13 cellular contexts compared by ENCODE assay signal in the genomic region with DNA sequence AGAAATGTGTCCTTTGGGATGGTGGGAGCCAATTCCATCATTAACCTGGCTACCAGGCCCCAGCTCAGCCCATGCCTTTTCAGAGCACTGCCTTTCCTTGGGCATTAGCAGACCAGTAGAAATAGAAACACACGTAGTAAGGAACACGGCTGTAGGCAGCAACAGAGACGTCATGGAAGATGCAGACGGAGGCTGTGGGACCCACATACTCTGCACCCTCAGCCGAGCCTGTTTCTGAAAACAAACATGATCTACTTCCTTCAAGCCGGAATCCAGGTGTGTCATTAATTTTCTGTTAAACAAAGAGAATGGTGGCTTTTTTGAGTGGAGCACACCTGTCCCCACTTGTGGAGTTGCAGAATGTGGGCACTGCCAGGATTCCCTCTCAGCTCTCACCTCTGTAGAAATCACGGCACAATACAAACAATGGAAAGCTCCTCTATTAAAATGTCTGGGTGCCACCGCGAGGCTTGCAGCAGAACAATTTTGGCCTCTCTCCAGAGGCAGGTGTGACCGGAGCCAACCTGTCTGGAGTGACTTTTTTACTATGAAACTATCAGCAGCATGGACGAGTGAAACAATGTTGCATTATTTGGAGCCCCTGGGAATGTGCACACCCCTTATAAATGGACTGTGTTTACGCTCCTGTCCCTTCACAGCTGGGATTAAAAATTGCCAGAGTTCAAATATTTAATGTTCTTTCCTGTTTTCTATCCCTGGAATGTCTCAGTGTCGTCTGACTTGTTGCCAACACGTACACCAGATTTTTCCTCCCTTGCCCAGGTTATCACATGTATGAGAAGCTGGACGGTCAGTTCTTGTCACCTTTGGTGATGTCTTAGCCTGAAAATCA. TPM values are rescaled to one million over a fixed set of nuclear protein-coding genes. Genes with fewer than 3 reads are reported as not detected.
A peak's percentile ranks its signal among the peaks of the same experiment; 100 is the strongest.
DNase-seq lines count a peak whose midpoint lies in the region; ATAC-seq and TF ChIP-seq lines count a peak whose summit lies in the region.
"Had no signal": no experiment of that assay in that cellular context is flagged by ENCODE, and none has a peak within 500 bp of the region (broad histone marks: within the 10 kb centered on the region; RNA-seq: fewer than 3 reads in every experiment).

No MANE protein-coding gene starts in this region.

- H3K9me3 ChIP-seq in SJCRH30 (replicated peaks): 0 out of 2 replicates have a peak, but pooled peaks cover 3% of the 10 kb centered on the region
- H3K9me3 ChIP-seq: neutrophil had no signal

- peaks cover 6% of the 10 kb centered on the region for H3K9me3 Mint-ChIP-seq in mesothelial cell of epicardium
- H3K9me3 Mint-ChIP-seq in immature natural killer cell: peaks cover 0 to 4% (median 0%) of the 10 kb centered on the region in 6 donors

- H3K36me3 Mint-ChIP-seq in mesothelial cell of epicardium: peaks cover 1% of the 10 kb centered on the region
- no peaks in the 10 kb centered on the region for H3K36me3 Mint-ChIP-seq in immature natural killer cell
- H3K36me3 Mint-ChIP-seq: activated naive CD4-positive, alpha-beta T cell treated with anti-CD3 and anti-CD28 coated beads, Interleukin-2, amount 50 U/mL, for 24 hours had no signal

- H3K4me3 Mint-ChIP-seq in mesothelial cell of epicardium (no peak overlapping the region), immature natural killer cell (peak overlapping the region in 1 of 5 donors; percentile 0)
- H3K4me3 Mint-ChIP-seq: activated naive CD4-positive, alpha-beta T cell treated with anti-CD3 and anti-CD28 coated beads, Interleukin-2, amount 50 U/mL, for 24 hours had no signal

- H3K4me1 ChIP-seq in SJCRH30: no peaks in the 10 kb centered on the region
- H3K4me1 ChIP-seq: gastroesophageal sphincter had no signal

- ATAC-seq in omental fat pad (ENCODE audit: low FRiP score) (no peak), GM18858 (IDR thresholded peaks at IDR 0.05; ENCODE audit: unreplicated experiment) (no peak)
- ATAC-seq: gastroesophageal sphincter had no signal

- no peaks in the 10 kb centered on the region for H3K27me3 ChIP-seq in SJCRH30
- H3K27me3 ChIP-seq: neutrophil had no signal

- peak; percentile 19 for TF ChIP-seq CTCF in VCaP (conservative IDR thresholded peaks at IDR 0.05)
- no peak for TF ChIP-seq CTCF in mesothelial cell of epicardium (IDR thresholded peaks at IDR 0.05; ENCODE audit: unreplicated experiment)
- TF ChIP-seq CTCF in omental fat pad (IDR thresholded peaks at IDR 0.05): no peak

- no peaks in the 10 kb centered on the region for H3K36me3 ChIP-seq in SJCRH30
- H3K36me3 ChIP-seq: gastroesophageal sphincter, neutrophil had no signal

- H3K4me3 ChIP-seq in SJCRH30: no peak overlapping the region
- H3K4me3 ChIP-seq: gastroesophageal sphincter had no signal

- H3K4me1 Mint-ChIP-seq in mesothelial cell of epicardium: peaks cover 21% of the 10 kb centered on the region
- H3K4me1 Mint-ChIP-seq in immature natural killer cell: peaks cover 73 to 77% of the 10 kb centered on the region in 2 donors

- H3K27me3 Mint-ChIP-seq in mesothelial cell of epicardium (ENCODE audit: low read depth): peaks cover 11% of the 10 kb centered on the region
- H3K27me3 Mint-ChIP-seq in immature natural killer cell (ENCODE audit: low read depth in 3 of 3): peaks cover 0 to 5% (median 0%) of the 10 kb centered on the region in 3 donors

- DNase-seq in DMS53 (lab: John Stamatoyannopoulos, UW) (peak; percentile 81), NCI-H2081 (lab: John Stamatoyannopoulos, UW) (peak; percentile 50 to 92), mesothelial cell of epicardium (ENCODE audit: low spot score in 2 of 2, unreplicated experiment in 2 of 2) (no peak), omental fat pad (ENCODE audit: low spot score) (no peak), SJCRH30 (no peak), immature natural killer cell (no peak)

- peak overlapping the region; percentile 75 for H3K27ac Mint-ChIP-seq in mesothelial cell of epicardium
- H3K27ac Mint-ChIP-seq in immature natural killer cell: peak overlapping the region in 1 of 6 donors; percentile 78
- H3K27ac Mint-ChIP-seq: activated naive CD4-positive, alpha-beta T cell treated with anti-CD3 and anti-CD28 coated beads, Interleukin-2, amount 50 U/mL, for 24 hours had no signal

- H3K27ac ChIP-seq in VCaP (peak overlapping the region; percentile 94), SJCRH30 (no peak overlapping the region)
- H3K27ac ChIP-seq: gastroesophageal sphincter, neutrophil had no signal

RNA-seq across cellular contexts. Expression of gene SPP2, which starts 31.7 kb away (rescaled TPM):
- not detected in 3 replicates for total RNA-seq in mesothelial cell of epicardium
- total RNA-seq in omental fat pad: not detected
- 0.14 TPM in 1 of 2 replicates, not detected in the other for total RNA-seq in SJCRH30 (2014; rRNA removed; shearing (Covaris generic))
- not detected for polyA plus RNA-seq in immature natural killer cell
- total RNA-seq: activated CD8-positive, alpha-beta memory T cell treated with anti-CD3 and anti-CD28 coated beads for 36 hours; gastroesophageal sphincter; RPMI7951 had no signal

Comparison
In these comparisons a context has a peak if more than half of its experiments do, and no peak if none do; other contexts are left out.
1. DNase-seq: peak in DMS53 (single experiment) and NCI-H2081 (2 of 2); none in mesothelial cell of epicardium (0 of 2), omental fat pad (single experiment), SJCRH30 (0 of 2) and immature natural killer cell (0 of 3).